In the genomic region with DNA sequence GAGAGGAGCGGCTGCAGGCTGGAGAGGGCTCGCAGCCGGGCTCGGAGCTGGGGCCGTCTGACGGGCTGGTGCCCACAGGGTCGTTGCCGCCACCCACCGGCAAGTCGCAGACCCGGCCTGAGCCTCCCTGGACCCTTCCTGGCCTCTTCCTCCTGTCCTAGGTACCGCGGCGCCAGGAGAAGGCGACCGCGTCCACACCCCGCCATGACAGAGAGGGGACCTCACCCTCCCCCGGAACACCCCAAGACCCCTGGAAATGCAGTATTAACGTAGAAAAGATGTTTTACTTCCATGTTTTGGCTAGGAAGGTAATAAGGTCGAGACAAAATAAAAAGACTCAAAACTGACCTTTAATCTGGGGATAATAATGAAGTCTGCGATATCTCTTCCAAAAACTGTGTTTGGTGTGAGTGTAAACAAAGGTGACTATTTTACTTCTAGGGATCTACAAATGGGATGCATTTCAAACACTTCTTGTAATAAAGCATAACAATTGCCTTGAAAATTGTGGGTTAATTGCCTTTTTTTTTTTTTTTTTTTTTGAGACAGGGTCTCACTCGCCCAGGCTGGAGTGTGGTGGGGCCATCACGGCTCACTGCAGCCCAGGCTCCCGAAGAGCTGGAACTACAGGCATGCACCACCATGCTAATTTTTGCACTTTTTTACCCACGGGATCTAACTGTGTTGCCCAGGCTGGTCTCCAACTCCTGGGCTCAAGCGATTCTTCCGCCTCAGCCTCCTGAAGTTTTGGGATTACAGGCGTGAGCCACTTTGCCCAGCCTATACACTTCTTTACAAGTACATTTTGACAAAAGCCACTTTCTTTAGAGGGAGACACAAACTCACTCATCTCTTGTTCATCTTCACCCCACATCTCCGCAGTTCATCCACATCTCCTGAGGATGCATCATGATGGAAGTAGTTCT, we compare ENCODE assay signal across 2 cellular contexts.
TF ChIP-seq lines count a peak whose summit lies in the region.

No MANE protein-coding gene starts in this region.

TF ChIP-seq in IMR-90, 13 proteins besides CTCF, POLR2A, EP300 and RAD21:
- no peak for TF ChIP-seq RFX5 (IDR thresholded peaks at IDR 0.05; ENCODE audit: low read depth, low read length)
- TF ChIP-seq FOS (IDR thresholded peaks at IDR 0.05; ENCODE audit: low read depth, low read length) = no peak
- TF ChIP-seq NFE2L2 (IDR thresholded peaks at IDR 0.05; ENCODE audit: low read depth, low read length) = no peak
- no peak for TF ChIP-seq MAZ (IDR thresholded peaks at IDR 0.05; ENCODE audit: borderline replicate concordance, low read depth, low read length)
- TF ChIP-seq MXI1 (IDR thresholded peaks at IDR 0.05; ENCODE audit: borderline replicate concordance, low read depth, low read length) = no peak
- no peak for TF ChIP-seq CHD1 (IDR thresholded peaks at IDR 0.05; ENCODE audit: low read depth, low read length)
- TF ChIP-seq BHLHE40 (IDR thresholded peaks at IDR 0.05; ENCODE audit: low read depth, low read length) = no peak
- TF ChIP-seq, protein P1, sequence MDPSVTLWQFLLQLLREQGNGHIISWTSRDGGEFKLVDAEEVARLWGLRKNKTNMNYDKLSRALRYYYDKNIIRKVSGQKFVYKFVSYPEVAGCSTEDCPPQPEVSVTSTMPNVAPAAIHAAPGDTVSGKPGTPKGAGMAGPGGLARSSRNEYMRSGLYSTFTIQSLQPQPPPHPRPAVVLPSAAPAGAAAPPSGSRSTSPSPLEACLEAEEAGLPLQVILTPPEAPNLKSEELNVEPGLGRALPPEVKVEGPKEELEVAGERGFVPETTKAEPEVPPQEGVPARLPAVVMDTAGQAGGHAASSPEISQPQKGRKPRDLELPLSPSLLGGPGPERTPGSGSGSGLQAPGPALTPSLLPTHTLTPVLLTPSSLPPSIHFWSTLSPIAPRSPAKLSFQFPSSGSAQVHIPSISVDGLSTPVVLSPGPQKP (IDR thresholded peaks at IDR 0.05; ENCODE audit: borderline replicate concordance, low read depth, low read length) = no peak
TF ChIP-seq in IMR-90: peak in this region for 0.

TF ChIP-seq in neural cell, 6 proteins besides CTCF, POLR2A, EP300 and RAD21:
- TF ChIP-seq, protein P2, sequence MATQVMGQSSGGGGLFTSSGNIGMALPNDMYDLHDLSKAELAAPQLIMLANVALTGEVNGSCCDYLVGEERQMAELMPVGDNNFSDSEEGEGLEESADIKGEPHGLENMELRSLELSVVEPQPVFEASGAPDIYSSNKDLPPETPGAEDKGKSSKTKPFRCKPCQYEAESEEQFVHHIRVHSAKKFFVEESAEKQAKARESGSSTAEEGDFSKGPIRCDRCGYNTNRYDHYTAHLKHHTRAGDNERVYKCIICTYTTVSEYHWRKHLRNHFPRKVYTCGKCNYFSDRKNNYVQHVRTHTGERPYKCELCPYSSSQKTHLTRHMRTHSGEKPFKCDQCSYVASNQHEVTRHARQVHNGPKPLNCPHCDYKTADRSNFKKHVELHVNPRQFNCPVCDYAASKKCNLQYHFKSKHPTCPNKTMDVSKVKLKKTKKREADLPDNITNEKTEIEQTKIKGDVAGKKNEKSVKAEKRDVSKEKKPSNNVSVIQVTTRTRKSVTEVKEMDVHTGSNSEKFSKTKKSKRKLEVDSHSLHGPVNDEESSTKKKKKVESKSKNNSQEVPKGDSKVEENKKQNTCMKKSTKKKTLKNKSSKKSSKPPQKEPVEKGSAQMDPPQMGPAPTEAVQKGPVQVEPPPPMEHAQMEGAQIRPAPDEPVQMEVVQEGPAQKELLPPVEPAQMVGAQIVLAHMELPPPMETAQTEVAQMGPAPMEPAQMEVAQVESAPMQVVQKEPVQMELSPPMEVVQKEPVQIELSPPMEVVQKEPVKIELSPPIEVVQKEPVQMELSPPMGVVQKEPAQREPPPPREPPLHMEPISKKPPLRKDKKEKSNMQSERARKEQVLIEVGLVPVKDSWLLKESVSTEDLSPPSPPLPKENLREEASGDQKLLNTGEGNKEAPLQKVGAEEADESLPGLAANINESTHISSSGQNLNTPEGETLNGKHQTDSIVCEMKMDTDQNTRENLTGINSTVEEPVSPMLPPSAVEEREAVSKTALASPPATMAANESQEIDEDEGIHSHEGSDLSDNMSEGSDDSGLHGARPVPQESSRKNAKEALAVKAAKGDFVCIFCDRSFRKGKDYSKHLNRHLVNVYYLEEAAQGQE (IDR thresholded peaks at IDR 0.05; ENCODE audit: borderline replicate concordance) = no peak
- peak; percentile 33 for TF ChIP-seq SMC3 (conservative IDR thresholded peaks at IDR 0.05; ENCODE audit: poor library complexity)
